Comparison of ENCODE assay signal across 14 cellular contexts in the genomic region with DNA sequence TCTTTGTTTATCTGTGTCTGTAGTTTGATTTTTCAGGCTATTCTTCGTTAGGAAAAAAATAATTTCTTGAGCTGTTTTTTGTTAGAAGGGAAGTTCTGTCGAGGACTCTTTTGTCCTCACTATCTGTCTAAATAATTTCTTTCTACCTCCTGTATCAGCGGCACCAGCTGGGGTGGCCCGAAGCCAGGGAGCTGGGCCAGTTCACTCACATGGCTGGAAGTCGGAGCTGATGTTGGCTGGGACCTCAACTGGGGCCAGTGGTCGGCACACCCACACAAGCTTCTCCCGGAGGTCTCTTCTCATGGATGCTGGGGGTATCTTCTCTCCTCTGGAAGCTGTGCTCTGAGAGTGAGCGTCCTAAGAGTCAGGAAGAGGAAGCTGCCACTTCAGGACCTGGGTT.
"Had no signal": no experiment of that assay in that cellular context is flagged by ENCODE, and none has a peak within 500 bp of the region (broad histone marks: within the 10 kb centered on the region; RNA-seq: fewer than 3 reads in every experiment).

No MANE protein-coding gene starts in this region.

- H3K36me3 ChIP-seq: thyroid gland, WERI-Rb-1 had no signal

- H3K9me3 ChIP-seq: psoas muscle, thyroid gland had no signal

- ATAC-seq: effector memory CD8-positive, alpha-beta T cell; psoas muscle; stimulated activated memory B cell treated with anti-CD40 and anti-IgM and Interleukin-4, amounts not matched to agents 10 μg/mL and 1 μg/mL and 100 μg/mL, for 72 hours had no signal

- DNase-seq: activated CD4-positive, alpha-beta T cell treated with anti-CD3 and anti-CD28 coated beads for 1 hour; activated CD4-positive, alpha-beta T cell treated with anti-CD3 and anti-CD28 coated beads, Interleukin-2, amount 50 U/mL, for 4 hours; activated naive CD8-positive, alpha-beta T cell treated with anti-CD3 and anti-CD28 coated beads for 36 hours; amniotic stem cell; effector memory CD8-positive, alpha-beta T cell; hippocampal formation; left colon; naive B cell; psoas muscle; stimulated activated CD4-positive, alpha-beta T cell treated with anti-CD3 and anti-CD28 coated beads, Interleukin-4, amount 100 ng/mL, for 4 hours; thyroid gland; WERI-Rb-1 had no signal

- H3K4me3 ChIP-seq: psoas muscle, thyroid gland had no signal

- H3K27ac ChIP-seq: psoas muscle, thyroid gland, WERI-Rb-1 had no signal

- H3K27me3 ChIP-seq: thyroid gland had no signal

- H3K4me1 ChIP-seq: psoas muscle, thyroid gland had no signal

- FAIRE-seq: islet of Langerhans had no signal
